Comparison of ENCODE assay signal across 23 cellular contexts in genomic region chr5:79840085-79840990, GRCh38.
DNase-seq lines count a peak whose midpoint lies in the region; ATAC-seq and TF ChIP-seq lines count a peak whose summit lies in the region.
"Had no signal": no experiment of that assay in that cellular context is flagged by ENCODE, and none has a peak within 500 bp of the region (broad histone marks: within the 10 kb centered on the region; RNA-seq: fewer than 3 reads in every experiment).

No MANE protein-coding gene starts in this region.

- in situ Hi-C loops in GM23248 (cut with MboI) = no loop called here

- no peaks in the 10 kb centered on the region for H3K27me3 ChIP-seq in GM23248 (replicated peaks; ENCODE audit: insufficient read depth)
- H3K27me3 ChIP-seq in osteoblast (ENCODE audit: insufficient read depth, low read length) = no peaks in the 10 kb centered on the region
- H3K27me3 ChIP-seq: ascending aorta had no signal

- H4K20me1 ChIP-seq in GM23248 (ENCODE audit: insufficient read depth) (no peaks in the 10 kb centered on the region), osteoblast (ENCODE audit: insufficient read depth, low read length) (peaks cover under 1% of the 10 kb centered on the region)

- H3K9me3 ChIP-seq in GM23248 (ENCODE audit: low read depth) (no peaks in the 10 kb centered on the region), osteoblast (ENCODE audit: low read depth, low read length) (no peaks in the 10 kb centered on the region)
- H3K9me3 ChIP-seq: ascending aorta, lower lobe of right lung, psoas muscle had no signal

- WGBS in GM23248 (ENCODE audit: low coverage in 1 of 2, low lambda C conversion rate in 2 of 2, missing lambda C conversion rate in 2 of 2), 2 experiments = 72 to 77% methylated on average over 7 of the region's 7 CpGs

- no peak overlapping the region for H3K4me3 ChIP-seq in GM23248
- H3K4me3 ChIP-seq in osteoblast (ENCODE audit: insufficient read depth, low read length) = no peak overlapping the region
- H3K4me3 ChIP-seq: ascending aorta, lower lobe of right lung, psoas muscle had no signal

- DNase-seq in GM23248 (peak; percentile 46), left ventricle myocardium superior (no peak), osteoblast (ENCODE audit: insufficient read length, low spot score, missing footprints) (no peak), AML-193 (lab: John Stamatoyannopoulos, UW) (no peak), RPMI8226 (no peak)
- no peak for DNase-seq in stimulated activated CD4-positive, alpha-beta T cell treated with anti-CD3 and anti-CD28 coated beads, Interleukin-2, amount 100 ng/mL, for 48 hours
- DNase-seq: activated CD4-positive, alpha-beta memory T cell treated with anti-CD3 and anti-CD28 coated beads for 36 hours; activated naive CD4-positive, alpha-beta T cell treated with anti-CD3 and anti-CD28 coated beads for 36 hours; activated T-cell treated with anti-CD3 and anti-CD28 coated beads, Interleukin-2, amount 50 U/mL, for 4 hours; CD4-positive, alpha-beta memory T cell; HFFc6; Kasumi-1; lower lobe of right lung; NCI-H1105 treated with DMSO at 0.1 percent for 48 hours; NCI-H524 treated with DMSO at 0.1 percent for 48 hours; psoas muscle; stimulated activated CD8-positive, alpha-beta memory T cell treated with anti-CD3 and anti-CD28 coated beads, Interleukin-4, amount 100 ng/mL, for 48 hours; substantia nigra; T-helper 2 cell had no signal

- H3K9ac ChIP-seq in GM23248 = no peak overlapping the region

- ATAC-seq in left ventricle myocardium superior (peak; percentile 57), HG03108 (IDR thresholded peaks at IDR 0.05; ENCODE audit: unreplicated experiment) (no peak)
- ATAC-seq: activated T-cell treated with anti-CD3 and anti-CD28 coated beads, Interleukin-2, amount 50 U/mL, for 4 hours; lower lobe of right lung; psoas muscle; WTC11 had no signal

- H2AFZ ChIP-seq in GM23248 = no peak overlapping the region
- peak overlapping the region; percentile 64 for H2AFZ ChIP-seq in osteoblast (ENCODE audit: low read length)

- H3K4me2 ChIP-seq in GM23248 (ENCODE audit: unreplicated experiment) (no peak overlapping the region), osteoblast (ENCODE audit: insufficient read depth, low read length) (peak overlapping the region; percentile 8)

- H3F3A ChIP-seq in GM23248 (ENCODE audit: insufficient read depth) = peaks cover 10% of the 10 kb centered on the region

- H3K4me1 ChIP-seq in GM23248 (ENCODE audit: insufficient read depth) (peaks cover 14% of the 10 kb centered on the region), osteoblast (ENCODE audit: insufficient read depth, low read length) (peaks cover 15% of the 10 kb centered on the region)
- H3K4me1 ChIP-seq: ascending aorta, lower lobe of right lung had no signal

- H3K9me2 ChIP-seq in GM23248 (ENCODE audit: insufficient read depth) = no peaks in the 10 kb centered on the region

- H3K79me2 ChIP-seq in GM23248 (ENCODE audit: insufficient read depth) = no peaks in the 10 kb centered on the region
- H3K79me2 ChIP-seq in osteoblast (ENCODE audit: insufficient read depth, low read length) = no peaks in the 10 kb centered on the region

- intact Hi-C loops in left ventricle myocardium superior (cut with micrococcal nuclease) = no loop called here

- H3K27ac ChIP-seq in GM23248 (no peak overlapping the region), angular gyrus (ENCODE audit: low read depth, low read length) (peak overlapping the region; percentile 63), osteoblast (ENCODE audit: low read depth, low read length) (no peak overlapping the region)
- H3K27ac ChIP-seq: ascending aorta, lower lobe of right lung, psoas muscle had no signal

- no peak for TF ChIP-seq CTCF in osteoblast (IDR thresholded peaks at IDR 0.05; ENCODE audit: extremely low read depth, low read depth, low read length)

- H3K36me3 ChIP-seq in GM23248 (ENCODE audit: low read depth) (no peaks in the 10 kb centered on the region), osteoblast (ENCODE audit: insufficient read depth, low read length) (no peaks in the 10 kb centered on the region)
- H3K36me3 ChIP-seq: ascending aorta, lower lobe of right lung had no signal
